8 cellular contexts compared by ENCODE assay signal in genomic region chr9:62864481-62865469, GRCh38.
DNase-seq lines count a peak whose midpoint lies in the region; ATAC-seq and TF ChIP-seq lines count a peak whose summit lies in the region.
"Not testable (repeated sequence)": the region's sequence is repeated elsewhere in the genome, so short reads cannot be mapped to it uniquely, and the experiment has no call there.

No MANE protein-coding gene starts in this region.

- H3K4me1 ChIP-seq in endodermal cell (ENCODE audit: control insufficient read depth, insufficient read depth, low read length); rectal smooth muscle tissue (ENCODE audit: control insufficient read depth, insufficient read depth, low read length); aorta (ENCODE audit: control insufficient read depth in 1 of 2, insufficient read depth in 2 of 2, low read length in 2 of 2): not testable (repeated sequence)

- not testable (repeated sequence) for ATAC-seq in activated T-cell treated with anti-CD3 and anti-CD28 coated beads, Interleukin-2, amount 50 U/mL, for 72 hours (replicated peaks in 1 of 2)
- ATAC-seq in left ventricle myocardium superior (peak; percentile 79), memory B cell (ENCODE audit: low read depth) (peak; percentile 62), aorta (ENCODE audit: low FRiP score) (peak; percentile 68)

- peaks cover 76% of the 10 kb centered on the region for H3K27me3 Mint-ChIP-seq in activated T-cell treated with anti-CD3 and anti-CD28 coated beads, Interleukin-2, amount 50 U/mL, for 72 hours (ENCODE audit: low read depth)
- H3K27me3 Mint-ChIP-seq in endodermal cell (ENCODE audit: insufficient read depth) (peaks cover 92% of the 10 kb centered on the region), memory B cell (peaks cover 31% of the 10 kb centered on the region)

- H3K36me3 ChIP-seq in GM06990 (ENCODE audit: control insufficient read depth, insufficient read depth, low read length); endodermal cell (ENCODE audit: control insufficient read depth, insufficient read depth, low read length); rectal smooth muscle tissue (ENCODE audit: control insufficient read depth, insufficient read depth, low read length); aorta (ENCODE audit: control insufficient read depth in 1 of 2, insufficient read depth in 2 of 2, low read length in 1 of 2): not testable (repeated sequence)

- not testable (repeated sequence) for H3K27ac ChIP-seq in endodermal cell (ENCODE audit: low read depth, low read length); rectal smooth muscle tissue (ENCODE audit: low read depth, low read length); aorta (ENCODE audit: low read depth in 1 of 2, low read length in 2 of 2)

- TF ChIP-seq CTCF in GM06990 (IDR thresholded peaks at IDR 0.05; ENCODE audit: insufficient read depth, low read length, poor library complexity, severe bottlenecking); endodermal cell (conservative IDR thresholded peaks at IDR 0.05): not testable (repeated sequence)

- not testable (repeated sequence) for H3K27ac Mint-ChIP-seq in activated T-cell treated with anti-CD3 and anti-CD28 coated beads, Interleukin-2, amount 50 U/mL, for 72 hours; endodermal cell; memory B cell

- not testable (repeated sequence) for H3K9me3 ChIP-seq in endodermal cell (ENCODE audit: control insufficient read depth, low read length); aorta (ENCODE audit: control insufficient read depth, low read length)

- H3K9me3 Mint-ChIP-seq in activated T-cell treated with anti-CD3 and anti-CD28 coated beads, Interleukin-2, amount 50 U/mL, for 72 hours; endodermal cell; memory B cell: not testable (repeated sequence)

- H3K36me3 Mint-ChIP-seq in activated T-cell treated with anti-CD3 and anti-CD28 coated beads, Interleukin-2, amount 50 U/mL, for 72 hours (ENCODE audit: insufficient read depth in 2 of 2); endodermal cell (ENCODE audit: low read depth); memory B cell: not testable (repeated sequence)

- H3K27me3 ChIP-seq in GM06990 (replicated peaks; ENCODE audit: control insufficient read depth, insufficient read depth, low read length); rectal smooth muscle tissue (ENCODE audit: control insufficient read depth, insufficient read depth, low read length); aorta (ENCODE audit: control insufficient read depth in 1 of 2, insufficient read depth in 2 of 2, low read length in 1 of 2): not testable (repeated sequence)
- H3K27me3 ChIP-seq in endodermal cell (ENCODE audit: control insufficient read depth, insufficient read depth, low read length, poor library complexity, severe bottlenecking): peaks cover 90% of the 10 kb centered on the region

- peak; percentile 16 for DNase-seq in GM06990 (ENCODE audit: extremely low read depth, insufficient read length)
- peak; percentile 47 for DNase-seq in M059J (ENCODE audit: low read depth)
- DNase-seq in activated T-cell treated with anti-CD3 and anti-CD28 coated beads, Interleukin-2, amount 50 U/mL, for 72 hours; memory B cell (ENCODE audit: low spot score in 2 of 2): not testable (repeated sequence)
- DNase-seq in endodermal cell: peak; percentile 94
- DNase-seq in left ventricle myocardium superior: peak; percentile 74
- peak in 1 of 2 donors; percentile 83 for DNase-seq in aorta

- not testable (repeated sequence) for H3K4me3 ChIP-seq in GM06990 (replicated peaks; ENCODE audit: low read depth, low read length); endodermal cell (ENCODE audit: low read length); aorta (ENCODE audit: low read length in 2 of 2)
- peak overlapping the region; percentile 45 for H3K4me3 ChIP-seq in rectal smooth muscle tissue (ENCODE audit: low read length)

- H3K9ac ChIP-seq in endodermal cell (ENCODE audit: extremely low read depth, low read length, poor library complexity, severe bottlenecking); rectal smooth muscle tissue (ENCODE audit: low read length): not testable (repeated sequence)

- intact Hi-C loops in left ventricle myocardium superior (cut with micrococcal nuclease); aorta (cut with DNase I): not testable (repeated sequence)

- H3K4me3 Mint-ChIP-seq in activated T-cell treated with anti-CD3 and anti-CD28 coated beads, Interleukin-2, amount 50 U/mL, for 72 hours: peak overlapping the region; percentile 14 to 70
- H3K4me3 Mint-ChIP-seq in endodermal cell (peak overlapping the region; percentile 59), memory B cell (peak overlapping the region; percentile 76)

- H3K4me1 Mint-ChIP-seq in activated T-cell treated with anti-CD3 and anti-CD28 coated beads, Interleukin-2, amount 50 U/mL, for 72 hours (ENCODE audit: low read depth); endodermal cell; memory B cell: not testable (repeated sequence)

- 8 to 13% methylated on average over 15 to 23 of the region's 28 CpGs for WGBS in endodermal cell (ENCODE audit: insufficient coverage in 1 of 2, insufficient read length in 1 of 2), 2 experiments
- WGBS in aorta, 2 donors: 12 to 16% methylated on average over 28 of the region's 28 CpGs
